9 cellular contexts compared by ENCODE assay signal in the genomic region with DNA sequence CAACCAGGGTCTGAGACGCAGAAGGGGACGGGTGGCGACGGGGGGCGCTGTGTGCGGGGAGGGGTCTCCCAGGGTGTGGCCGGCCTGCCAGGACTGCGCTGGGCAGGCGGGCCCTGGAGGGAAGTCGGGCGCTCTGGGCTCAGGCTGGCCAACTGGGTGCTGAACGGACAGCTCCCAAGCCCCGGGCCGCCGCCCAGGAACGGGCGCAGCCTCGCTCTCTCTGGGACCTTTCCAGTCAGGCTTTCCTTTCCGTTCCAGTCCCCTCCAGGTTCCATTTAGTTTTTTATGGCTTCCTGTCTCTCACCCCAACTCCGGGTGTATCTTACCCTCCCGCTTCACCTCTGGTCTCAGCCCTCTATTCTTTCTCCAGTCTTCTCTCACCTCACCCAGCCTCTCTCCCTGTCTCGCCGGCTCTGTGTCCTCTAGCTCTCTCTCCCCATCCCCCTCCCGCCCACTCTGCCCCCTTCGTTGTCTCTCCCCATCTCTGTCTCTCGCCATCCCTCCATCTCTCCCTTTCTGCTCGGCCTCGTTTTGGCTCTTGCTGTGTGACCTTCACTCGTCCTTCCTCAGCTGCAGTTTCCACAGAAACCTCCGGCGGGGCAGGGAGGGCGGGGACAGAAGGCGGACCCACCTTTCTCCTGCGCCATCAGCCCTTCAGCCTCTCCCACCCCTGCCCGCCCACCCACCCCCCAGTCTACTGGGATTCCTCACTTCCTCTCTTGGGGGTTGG. TPM values are rescaled to one million over a fixed set of nuclear protein-coding genes. Genes with fewer than 3 reads are reported as not detected.
A peak's percentile ranks its signal among the peaks of the same experiment; 100 is the strongest.
DNase-seq lines count a peak whose midpoint lies in the region.
"Had no signal": no experiment of that assay in that cellular context is flagged by ENCODE, and none has a peak within 500 bp of the region (broad histone marks: within the 10 kb centered on the region; RNA-seq: fewer than 3 reads in every experiment).

No MANE protein-coding gene starts in this region.

- no peaks in the 10 kb centered on the region for H3K9me3 Mint-ChIP-seq in activated naive CD8-positive, alpha-beta T cell treated with anti-CD3 and anti-CD28 coated beads for 36 hours
- H3K9me3 Mint-ChIP-seq: T-helper 1 cell treated with Interleukin-12 subunit alpha and Interleukin-12 subunit beta and Interleukin-4 antibody, amounts not matched to agents 30 μg/mL and 1 μg/mL, for 36 hours had no signal

- H3K36me3 Mint-ChIP-seq in activated naive CD8-positive, alpha-beta T cell treated with anti-CD3 and anti-CD28 coated beads for 36 hours = no peaks in the 10 kb centered on the region

- peak; percentile 69 for DNase-seq in DMS53 (lab: John Stamatoyannopoulos, UW)
- DNase-seq in DMS53 treated with DMSO at 0.1 percent for 48 hours (lab: John Stamatoyannopoulos, UW; ENCODE audit: unreplicated experiment) = no peak
- DNase-seq in OCI-M1 (lab: John Stamatoyannopoulos, UW) = peak; percentile 70
- peak; percentile 58 for DNase-seq in activated naive CD8-positive, alpha-beta T cell treated with anti-CD3 and anti-CD28 coated beads for 36 hours
- DNase-seq in hypothalamus (lab: John Stamatoyannopoulos, UW) = peak in 28 of 51 donors; percentile 1 to 62 (median 26)
- DNase-seq in stimulated activated CD4-positive, alpha-beta T cell treated with anti-CD3 and anti-CD28 coated beads, Interleukin-2, amount 100 ng/mL, for 48 hours = peak; percentile 39 to 43
- DNase-seq in cortex of kidney (lab: John Stamatoyannopoulos, UW) = no peak
- no peak for DNase-seq in DMS79 (lab: John Stamatoyannopoulos, UW)

- peaks cover 17% of the 10 kb centered on the region for H3K4me1 Mint-ChIP-seq in activated naive CD8-positive, alpha-beta T cell treated with anti-CD3 and anti-CD28 coated beads for 36 hours

- no peak overlapping the region for H3K4me3 Mint-ChIP-seq in activated naive CD8-positive, alpha-beta T cell treated with anti-CD3 and anti-CD28 coated beads for 36 hours
- H3K4me3 Mint-ChIP-seq: T-helper 1 cell treated with Interleukin-12 subunit alpha and Interleukin-12 subunit beta and Interleukin-4 antibody, amounts not matched to agents 30 μg/mL and 1 μg/mL, for 36 hours had no signal

- H3K27me3 Mint-ChIP-seq in activated naive CD8-positive, alpha-beta T cell treated with anti-CD3 and anti-CD28 coated beads for 36 hours = peaks cover 72% of the 10 kb centered on the region

- H3K27ac Mint-ChIP-seq in activated naive CD8-positive, alpha-beta T cell treated with anti-CD3 and anti-CD28 coated beads for 36 hours = no peak overlapping the region
- H3K27ac Mint-ChIP-seq: T-helper 1 cell treated with Interleukin-12 subunit alpha and Interleukin-12 subunit beta and Interleukin-4 antibody, amounts not matched to agents 30 μg/mL and 1 μg/mL, for 36 hours had no signal

RNA-seq across cellular contexts. Expression of gene ATP1A3, which starts 3.3 kb away (rescaled TPM):
- total RNA-seq in activated naive CD8-positive, alpha-beta T cell treated with anti-CD3 and anti-CD28 coated beads for 36 hours = 1 to 10 TPM; 4.3 to 4.8 TPM

RNA-seq across cellular contexts. Expression of gene RABAC1, which starts 38.2 kb away (rescaled TPM):
- 10 to 100 TPM; 46.9 to 50.7 TPM for total RNA-seq in activated naive CD8-positive, alpha-beta T cell treated with anti-CD3 and anti-CD28 coated beads for 36 hours

Comparison
In these comparisons a context has a peak if more than half of its experiments do, and no peak if none do; other contexts are left out.
1. DNase-seq: peak in DMS53 (single experiment), OCI-M1 (single experiment), activated naive CD8-positive, alpha-beta T cell treated with anti-CD3 and anti-CD28 coated beads for 36 hours (single experiment), hypothalamus (28 of 51) and stimulated activated CD4-positive, alpha-beta T cell treated with anti-CD3 and anti-CD28 coated beads, Interleukin-2, amount 100 ng/mL, for 48 hours (2 of 2); none in DMS53 treated with DMSO at 0.1 percent for 48 hours (single experiment), cortex of kidney (single experiment) and DMS79 (single experiment).